Comparison of ENCODE assay signal across 1 cellular context in the genomic region with DNA sequence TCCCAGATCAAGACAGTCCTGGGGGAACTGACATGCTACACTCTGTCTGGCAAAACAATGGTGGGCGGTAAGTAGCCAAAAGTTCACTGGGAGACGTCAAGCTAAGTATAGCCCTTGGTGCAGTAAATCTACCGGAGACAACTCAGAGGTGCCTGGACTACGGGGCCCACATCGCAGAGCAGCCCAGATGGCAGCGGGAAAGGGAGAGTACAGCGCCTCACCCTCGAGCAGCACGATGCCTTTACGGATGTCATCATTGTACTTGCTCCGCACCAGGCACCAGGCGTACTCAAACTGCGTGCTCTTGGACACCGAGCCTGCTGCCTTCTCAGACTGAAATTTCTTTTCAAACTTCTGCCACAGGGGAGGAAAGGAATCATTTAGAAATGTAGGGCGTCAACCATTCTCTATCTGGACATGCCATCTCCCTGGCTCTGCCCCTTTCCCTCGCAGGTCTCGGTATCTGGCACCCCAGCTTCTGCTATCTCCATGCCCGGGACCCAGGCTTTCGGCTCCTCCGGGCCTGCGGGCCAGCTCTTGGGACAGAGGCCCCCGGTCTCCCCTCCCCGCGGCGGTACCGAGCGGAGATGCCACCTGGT.
A peak's percentile ranks its signal among the peaks of the same experiment; 100 is the strongest.
TF ChIP-seq lines count a peak whose summit lies in the region.

No MANE protein-coding gene starts in this region.

TF ChIP-seq in H1, 55 proteins besides CTCF, POLR2A, EP300 and RAD21:
- TF ChIP-seq HDAC2 (IDR thresholded peaks at IDR 0.05; ENCODE audit: borderline replicate concordance in 1 of 2, low read depth in 2 of 2, low read length in 2 of 2) = peak in 1 of 2 experiments; percentile 51; a peak in 1 of 4 replicates
- peak; percentile 48; the same call in 1 of the 2 replicates for TF ChIP-seq GABPA (IDR thresholded peaks at IDR 0.05; ENCODE audit: borderline replicate concordance, insufficient read depth, low read length)
- 0 out of 2 replicates have a peak, but pooled peaks have one; percentile 20 for TF ChIP-seq YY1 (IDR thresholded peaks at IDR 0.05; ENCODE audit: low read depth, low read length)
- TF ChIP-seq NANOG (IDR thresholded peaks at IDR 0.05; ENCODE audit: insufficient read depth, low read depth, low read length, poor library complexity, severe bottlenecking) = peak; percentile 21
- TF ChIP-seq RFX5 (IDR thresholded peaks at IDR 0.05; ENCODE audit: borderline replicate concordance, low read depth, low read length) = no peak
- TF ChIP-seq SAP30 (IDR thresholded peaks at IDR 0.05; ENCODE audit: insufficient read depth, insufficient replicate concordance, low read length) = no peak
- no peak for TF ChIP-seq JUND (IDR thresholded peaks at IDR 0.05; ENCODE audit: low read length)
- no peak for TF ChIP-seq SIX5 (IDR thresholded peaks at IDR 0.05; ENCODE audit: low read depth, low read length)
